ENCODE assay signal across 8 cellular contexts in the genomic region with DNA sequence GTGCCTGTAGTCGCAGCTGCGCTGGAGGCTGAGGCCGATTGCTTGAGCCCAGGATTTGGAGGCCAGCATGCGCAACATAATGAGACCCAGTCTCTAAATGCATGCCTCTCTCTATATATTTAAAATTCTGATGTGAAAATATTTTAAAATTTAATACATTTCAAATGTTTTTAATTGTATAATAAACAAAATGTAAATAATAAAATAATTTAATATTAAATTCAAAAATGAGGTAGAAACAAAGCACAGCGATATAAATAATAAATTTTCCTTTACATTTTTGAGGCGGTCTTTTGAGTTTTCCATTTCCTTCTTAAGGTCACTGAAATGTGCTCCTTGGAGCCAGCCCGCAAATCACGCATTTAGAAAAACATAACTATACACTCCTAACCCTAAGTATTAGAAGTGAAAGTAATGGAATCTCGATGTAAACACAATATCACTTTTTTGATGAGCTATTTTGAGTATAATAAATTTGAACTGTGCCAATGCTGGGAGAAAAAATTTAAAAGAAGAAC. TPM values are rescaled to one million over a fixed set of nuclear protein-coding genes. Genes with fewer than 3 reads are reported as not detected.
DNase-seq lines count a peak whose midpoint lies in the region; ATAC-seq, FAIRE-seq and TF ChIP-seq lines count a peak whose summit lies in the region.

No MANE protein-coding gene starts in this region.

- peaks cover 34% of the 10 kb centered on the region for H3K36me3 ChIP-seq in K562 (ENCODE audit: control insufficient read depth, insufficient read depth, low read length)
- no peaks in the 10 kb centered on the region for H3K36me3 ChIP-seq in muscle layer of colon (ENCODE audit: insufficient read depth, low read length)

- H3K4me1 ChIP-seq in K562 (replicated peaks in 1 of 2; ENCODE audit: control insufficient read depth in 2 of 2, insufficient read depth in 2 of 2, low read length in 2 of 2) (peaks cover 0 to 10% of the 10 kb centered on the region in 2 experiments; a peak in 4 of 5 replicates), muscle layer of colon (ENCODE audit: insufficient read depth, low read length) (no peaks in the 10 kb centered on the region)

- no peak for TF ChIP-seq POLR2A in K562 (conservative IDR thresholded peaks at IDR 0.05)

- H3K79me2 ChIP-seq in K562 (ENCODE audit: control insufficient read depth, insufficient read depth, low read length): peaks cover 46% of the 10 kb centered on the region

- peak overlapping the region; percentile 95 for H2AFZ ChIP-seq in K562 (ENCODE audit: low read depth, low read length)

- intact Hi-C loops in Right ventricle myocardium superior (cut with DNase I) (no loop called here), Right ventricle myocardium inferior (cut with DNase I) (no loop called here), K562 (cut with micrococcal nuclease) (no loop called here)

- H3K4me2 ChIP-seq in K562 (ENCODE audit: insufficient read depth, low read length): peak overlapping the region; percentile 39

- BruUV-seq in K562 (replicated peaks; lab: Mats Ljungman, UMichigan): TSS peak; percentile 65

- ATAC-seq in Right ventricle myocardium superior (ENCODE audit: poor library complexity) (peak; percentile 35), Right ventricle myocardium inferior (no peak), HG03342 (IDR thresholded peaks at IDR 0.05; ENCODE audit: unreplicated experiment) (peak; percentile 2), K562 (peak; percentile 0; the same call in 2 of the 3 replicates)

- H3K9me3 ChIP-seq in K562 (replicated peaks; ENCODE audit: control insufficient read depth, insufficient read depth, low read depth, low read length): no peaks in the 10 kb centered on the region
- H3K9me3 ChIP-seq in muscle layer of colon (ENCODE audit: low read length): no peaks in the 10 kb centered on the region

- DNase-seq in Right ventricle myocardium superior (no peak), Right ventricle myocardium inferior (ENCODE audit: missing footprints) (no peak), K562 (ENCODE audit: extremely low read depth in 1 of 4, low spot score in 3 of 4) (no peak), activated gamma-delta T cell treated with Interleukin-2 at 50 U/mL for 16 hours (no peak), SW480 (ENCODE audit: low spot score) (no peak), dedifferentiated amniotic fluid mesenchymal stem cell (ENCODE audit: extremely low spot score) (no peak)

- TF ChIP-seq CTCF in K562 (IDR thresholded peaks at IDR 0.05 in 2 of 3, conservative IDR thresholded peaks at IDR 0.05 in 1 of 3; ENCODE audit: insufficient read depth in 2 of 3, low read depth in 1 of 3, low read length in 3 of 3): no peak

- peak overlapping the region; percentile 80 to 95 for H3K9ac ChIP-seq in K562 (ENCODE audit: insufficient read depth in 1 of 2, low read depth in 2 of 2, low read length in 2 of 2)
- peak overlapping the region; percentile 65 for H3K9ac ChIP-seq in muscle layer of colon (ENCODE audit: low read length)

- H3K27ac ChIP-seq in K562 (ENCODE audit: extremely low read depth, low read depth, low read length) (peak overlapping the region; percentile 69), muscle layer of colon (ENCODE audit: low read depth, low read length) (no peak overlapping the region)

- H3K4me3 ChIP-seq in K562 (peak overlapping the region; percentile 21; the same call in 1 of the 2 replicates), muscle layer of colon (ENCODE audit: low read depth in 1 of 2, low read length in 2 of 2) (peak overlapping the region in 1 of 2 donors; percentile 79)

- TF ChIP-seq EP300 in K562 (IDR thresholded peaks at IDR 0.05; ENCODE audit: low read length): no peak

- WGBS in K562 (ENCODE audit: insufficient coverage, low coverage, missing lambda C conversion rate): 44% methylated on average over 9 of the region's 9 CpGs

- no peak for FAIRE-seq in K562 (lab: Jason Lieb, UNC)

- no peaks in the 10 kb centered on the region for H3K9me1 ChIP-seq in K562 (ENCODE audit: control insufficient read depth, insufficient read depth, low read length)

- in situ Hi-C loops in K562 (cut with MboI): no loop called here

- no peak for TF ChIP-seq RAD21 in K562 (CRISPR knock-in tag; conservative IDR thresholded peaks at IDR 0.05 in 1 of 2, IDR thresholded peaks at IDR 0.05 in 1 of 2)

- peaks cover 6% of the 10 kb centered on the region; the same call in 1 of the 2 replicates for H4K20me1 ChIP-seq in K562 (replicated peaks; ENCODE audit: control insufficient read depth, insufficient read depth, low read length)

- POLR2A ChIA-PET in K562 (lab: Yijun Ruan, JAX): interaction anchor here (0.7 to 4.2 kb wide), 14 partner anchors 9 to 824 kb away, joined by 3 to 56 read pairs (median 4); no protein-coding TSS in a partner anchor

- CTCF ChIA-PET in K562 (lab: Yijun Ruan, JAX; ENCODE audit: low intra/inter-chr PET ratio): no interaction called here

- H3K27me3 ChIP-seq in K562 (ENCODE audit: control insufficient read depth in 2 of 2, insufficient read depth in 2 of 2, low read length in 2 of 2) (no peaks in the 10 kb centered on the region), muscle layer of colon (ENCODE audit: control insufficient read depth in 1 of 2, insufficient read depth in 2 of 2, low read length in 2 of 2) (no peaks in the 10 kb centered on the region)

RNA-seq across cellular contexts. Expression of gene CDK1, which starts 0.5 kb away (rescaled TPM):
- total RNA-seq in Right ventricle myocardium superior (2.4 TPM), Right ventricle myocardium inferior (4.1 TPM), K562 (2014; rRNA removed) (122 and 156 TPM in 2 replicates), K562 (2014; rRNA removed; fragmentation: Illumina TruSeq; extraction: Trizol) (306 and 331 TPM in 2 replicates), K562 (2015; rRNA removed; fragmentation: Illumina TruSeq; extraction: Trizol) (213 and 236 TPM in 2 replicates), K562 (2021) (159 and 174 TPM in 2 replicates)
- 71.4 and 283 TPM in 2 replicates for total RNA-seq in K562 (2011; cell fraction: chromatin; rRNA removed; ENCODE audit: low replicate concordance)
- 32.2 and 40.9 TPM in 2 replicates for total RNA-seq in K562 (2011; cell fraction: nucleolus; rRNA removed)
- 114 and 180 TPM in 2 replicates for total RNA-seq in K562 (2011; cell fraction: nucleoplasm; rRNA removed)
- polyA plus RNA-seq in K562 (2011; rRNA removed) (259 and 366 TPM in 2 replicates), K562 (2014; fragmentation: Illumina TruSeq; extraction: Trizol) (206 and 228 TPM in 2 replicates), K562 (2014; fragmentation: Nextera tagmentation; extraction: Ambion mirVana) (100 to 1,000 TPM; 568 to 685 TPM), K562 (2014; rRNA removed) (204 and 210 TPM in 2 replicates)
- 38.7 and 88.0 TPM in 2 replicates for polyA plus RNA-seq in K562 (2011; cell fraction: cytosol; rRNA removed)
- polyA plus RNA-seq in K562 (2011; cell fraction: nucleus; rRNA removed): 109 and 195 TPM in 2 replicates
- 130 and 154 TPM in 2 replicates for polyA plus RNA-seq in K562 (2012)
- 110 and 131 TPM in 2 replicates for polyA minus RNA-seq in K562 (2011; rRNA and poly(A)+ RNA removed)
- polyA minus RNA-seq in K562 (2011; cell fraction: cytosol; rRNA and poly(A)+ RNA removed): 37.6 and 52.2 TPM in 2 replicates
- 102 and 159 TPM in 2 replicates for polyA minus RNA-seq in K562 (2011; cell fraction: nucleus; rRNA and poly(A)+ RNA removed)
